In genomic region chr19:43781630-43782310, GRCh38 we compare ENCODE assay signal across 11 cellular contexts. TPM values are rescaled to one million over a fixed set of nuclear protein-coding genes. Genes with fewer than 3 reads are reported as not detected.
DNase-seq lines count a peak whose midpoint lies in the region; ATAC-seq, FAIRE-seq and TF ChIP-seq lines count a peak whose summit lies in the region.
"Had no signal": no experiment of that assay in that cellular context is flagged by ENCODE, and none has a peak within 500 bp of the region (broad histone marks: within the 10 kb centered on the region; RNA-seq: fewer than 3 reads in every experiment).

No MANE protein-coding gene starts in this region.

- TF ChIP-seq POLR2A in A549 (IDR thresholded peaks at IDR 0.05; ENCODE audit: low read length): no peak

- no peaks in the 10 kb centered on the region for H3K9me3 Mint-ChIP-seq in WTC11

- DNase-seq in A549 (ENCODE audit: low read depth in 1 of 2, low spot score in 1 of 2) (no peak), GM12865 (ENCODE audit: low read depth) (peak; percentile 39), WTC11 (ENCODE audit: low spot score) (no peak), DMS79 (lab: John Stamatoyannopoulos, UW) (no peak), NCI-H774 (lab: John Stamatoyannopoulos, UW) (no peak)
- DNase-seq in effector memory CD4-positive, alpha-beta T cell: no peak
- no peak for DNase-seq in activated effector memory CD4-positive, alpha-beta T cell treated with anti-CD3 and anti-CD28 coated beads, Interleukin-2, amount 50 U/mL, for 16 hours
- DNase-seq: Karpas-422, NCI-H2171, retina had no signal

- POLR2A ChIA-PET in A549 (lab: Yijun Ruan, JAX): interaction anchor here (0.5 to 4.3 kb wide), 8 partner anchors 15 to 113 kb away, joined by 3 to 19 read pairs (median 5); partner anchors contain the start of genes PLAUR and SMG9
- POLR2A ChIA-PET in WTC11 (lab: Charles Lee): no interaction called here

- H3K27ac ChIP-seq in A549: peak overlapping the region; percentile 92 to 95
- peak overlapping the region; percentile 72 for H3K27ac ChIP-seq in effector memory CD4-positive, alpha-beta T cell (ENCODE audit: insufficient read depth, low read length, poor library complexity, severe bottlenecking)

- H3K36me3 Mint-ChIP-seq in WTC11: no peaks in the 10 kb centered on the region

- ATAC-seq in A549: no peak
- ATAC-seq in WTC11: no peak
- no peak for ATAC-seq in GM18867 (IDR thresholded peaks at IDR 0.05; ENCODE audit: unreplicated experiment)

- H3K9me3 ChIP-seq in A549: no peaks in the 10 kb centered on the region
- H3K9me3 ChIP-seq in effector memory CD4-positive, alpha-beta T cell (ENCODE audit: control insufficient read depth, low read length): no peaks in the 10 kb centered on the region

- H3K27me3 ChIP-seq in effector memory CD4-positive, alpha-beta T cell (replicated peaks; ENCODE audit: control insufficient read depth, insufficient read depth, low read length, poor library complexity, severe bottlenecking): no peaks in the 10 kb centered on the region

- peaks cover 7% of the 10 kb centered on the region for H3K27me3 Mint-ChIP-seq in WTC11 (ENCODE audit: low read depth)

- no peak for TF ChIP-seq EP300 in A549 (IDR thresholded peaks at IDR 0.05)

- CTCF ChIA-PET in A549 (lab: Yijun Ruan, JAX) (interaction anchor here (1.7 to 24.0 kb wide), 3 partner anchors 20 to 187 kb away, joined by 3 to 565 read pairs (median 103); partner anchors contain the start of gene SMG9), WTC11 (lab: Charles Lee) (interaction anchor here (0.8 kb wide), 1 partner anchor 16 kb away, joined by 3 read pairs; no protein-coding TSS in a partner anchor)

- H3K4me3 ChIP-seq in A549 (no peak overlapping the region), GM12865 (ENCODE audit: low read depth, low read length) (peak overlapping the region; percentile 53)
- peak overlapping the region; percentile 6 for H3K4me3 ChIP-seq in effector memory CD4-positive, alpha-beta T cell (ENCODE audit: insufficient read depth, low read depth, low read length, poor library complexity, severe bottlenecking)

- no peak for FAIRE-seq in A549 (lab: Jason Lieb, UNC)

- no peaks in the 10 kb centered on the region for H3K36me3 ChIP-seq in effector memory CD4-positive, alpha-beta T cell (ENCODE audit: control insufficient read depth, insufficient read depth, low read length)

- peak overlapping the region; percentile 97 for H3K4me2 ChIP-seq in A549

- TF ChIP-seq CTCF in A549 (IDR thresholded peaks at IDR 0.05): no peak
- TF ChIP-seq CTCF in GM12865 (IDR thresholded peaks at IDR 0.05; ENCODE audit: insufficient read depth, low read depth, low read length, missing control alignments): no peak
- no peak for TF ChIP-seq CTCF in WTC11 (IDR thresholded peaks at IDR 0.05)

- peaks cover 84% of the 10 kb centered on the region for H3K4me1 ChIP-seq in A549
- peaks cover 64% of the 10 kb centered on the region for H3K4me1 ChIP-seq in effector memory CD4-positive, alpha-beta T cell (ENCODE audit: control insufficient read depth, insufficient read depth, low read length, poor library complexity, severe bottlenecking)

- no peak for TF ChIP-seq RAD21 in A549 (conservative IDR thresholded peaks at IDR 0.05 in 1 of 2, IDR thresholded peaks at IDR 0.05 in 1 of 2)

- H3K27ac Mint-ChIP-seq in WTC11: no peak overlapping the region

- H3K4me1 Mint-ChIP-seq in WTC11: peaks cover 36% of the 10 kb centered on the region

- WGBS in A549 (ENCODE audit: missing lambda C conversion rate): 80% methylated on average over 14 of the region's 14 CpGs

- H3K4me3 Mint-ChIP-seq in WTC11: no peak overlapping the region

TF ChIP-seq in A549, 52 proteins besides CTCF, POLR2A, EP300 and RAD21:
- no peak for TF ChIP-seq JUN (IDR thresholded peaks at IDR 0.05)
- no peak for TF ChIP-seq HES2 (IDR thresholded peaks at IDR 0.05)
- TF ChIP-seq ATOH8 (CRISPR knock-in tag; IDR thresholded peaks at IDR 0.05; ENCODE audit: low read depth): no peak
- no peak for TF ChIP-seq GATA3 (IDR thresholded peaks at IDR 0.05; ENCODE audit: borderline replicate concordance)

TF ChIP-seq in WTC11, 78 proteins besides CTCF, POLR2A, EP300 and RAD21:
- peak; percentile 84; the same call in 1 of the 2 replicates for TF ChIP-seq ZNF121 (CRISPR knock-in tag; IDR thresholded peaks at IDR 0.05)
- no peak for TF ChIP-seq USF1 (CRISPR knock-in tag; IDR thresholded peaks at IDR 0.05)
- TF ChIP-seq PRDM15 (CRISPR knock-in tag; IDR thresholded peaks at IDR 0.05): no peak

RNA-seq across cellular contexts. Expression of gene KCNN4, which starts 1.0 kb away (rescaled TPM):
- 15.7 and 20.7 TPM in 2 replicates for polyA plus RNA-seq in A549 (2011; rRNA removed)
- 20.1 and 24.6 TPM in 2 replicates for polyA plus RNA-seq in A549 (2012; cell fraction: cytosol; rRNA removed)
- 87.0 TPM in 2 replicates for polyA plus RNA-seq in A549 (2012; cell fraction: nucleus; rRNA removed)
- polyA plus RNA-seq in A549 (2017; fragmentation: RNase III; extraction: RNeasy Plus Mini Kit Qiagen cat#74134 plus additional on column Dnase treatment): 16.9 to 21.0 TPM (median 20.7 TPM) in 3 replicates
- 22.6 and 25.6 TPM in 2 replicates for polyA minus RNA-seq in A549 (2011; rRNA and poly(A)+ RNA removed)
- total RNA-seq in WTC11 (2021): 0.76 to 1.1 TPM (median 0.98 TPM) in 3 replicates

RNA-seq across cellular contexts. Expression of gene LYPD5, which starts 20.5 kb away (rescaled TPM):
- 0.12 and 0.16 TPM in 2 replicates for polyA plus RNA-seq in A549 (2011; rRNA removed)
- polyA plus RNA-seq in A549 (2012; cell fraction: cytosol; rRNA removed): 0.15 and 0.19 TPM in 2 replicates
- polyA plus RNA-seq in A549 (2012; cell fraction: nucleus; rRNA removed): 0.28 and 0.33 TPM in 2 replicates
- 0.09 to 0.22 TPM (median 0.18 TPM) in 3 replicates for polyA plus RNA-seq in A549 (2017; fragmentation: RNase III; extraction: RNeasy Plus Mini Kit Qiagen cat#74134 plus additional on column Dnase treatment)
- 0.37 and 1.0 TPM in 2 replicates for polyA minus RNA-seq in A549 (2011; rRNA and poly(A)+ RNA removed)
- total RNA-seq in WTC11 (2021): 0.39 to 0.78 TPM (median 0.46 TPM) in 3 replicates

RNA-seq across cellular contexts. Expression of gene SMG9, which starts 27.0 kb away (rescaled TPM):
- polyA plus RNA-seq in A549 (2011; rRNA removed) (14.2 and 24.4 TPM in 2 replicates), A549 (2017; fragmentation: RNase III; extraction: RNeasy Plus Mini Kit Qiagen cat#74134 plus additional on column Dnase treatment) (44.2 to 47.3 TPM (median 46.7 TPM) in 3 replicates)
- 21.1 and 23.9 TPM in 2 replicates for polyA plus RNA-seq in A549 (2012; cell fraction: cytosol; rRNA removed)
- 112 and 116 TPM in 2 replicates for polyA plus RNA-seq in A549 (2012; cell fraction: nucleus; rRNA removed)
- polyA minus RNA-seq in A549 (2011; rRNA and poly(A)+ RNA removed): 18.3 and 18.5 TPM in 2 replicates
- total RNA-seq in WTC11 (2021): 25.7 to 39.6 TPM (median 34.3 TPM) in 3 replicates

RNA-seq across cellular contexts. Expression of gene ZNF283, which starts 45.4 kb away (rescaled TPM):
- polyA plus RNA-seq in A549 (2011; rRNA removed) (5.1 and 8.9 TPM in 2 replicates), A549 (2017; fragmentation: RNase III; extraction: RNeasy Plus Mini Kit Qiagen cat#74134 plus additional on column Dnase treatment) (5.2 to 6.1 TPM (median 5.6 TPM) in 3 replicates)
- 0.70 and 1.4 TPM in 2 replicates for polyA plus RNA-seq in A549 (2012; cell fraction: cytosol; rRNA removed)
- 0.72 and 1.3 TPM in 2 replicates for polyA plus RNA-seq in A549 (2012; cell fraction: nucleus; rRNA removed)
- polyA minus RNA-seq in A549 (2011; rRNA and poly(A)+ RNA removed): 5.7 and 6.8 TPM in 2 replicates
- 6.2 to 7.1 TPM (median 6.7 TPM) in 3 replicates for total RNA-seq in WTC11 (2021)
